ENCODE assay signal across 9 cellular contexts in the genomic region with DNA sequence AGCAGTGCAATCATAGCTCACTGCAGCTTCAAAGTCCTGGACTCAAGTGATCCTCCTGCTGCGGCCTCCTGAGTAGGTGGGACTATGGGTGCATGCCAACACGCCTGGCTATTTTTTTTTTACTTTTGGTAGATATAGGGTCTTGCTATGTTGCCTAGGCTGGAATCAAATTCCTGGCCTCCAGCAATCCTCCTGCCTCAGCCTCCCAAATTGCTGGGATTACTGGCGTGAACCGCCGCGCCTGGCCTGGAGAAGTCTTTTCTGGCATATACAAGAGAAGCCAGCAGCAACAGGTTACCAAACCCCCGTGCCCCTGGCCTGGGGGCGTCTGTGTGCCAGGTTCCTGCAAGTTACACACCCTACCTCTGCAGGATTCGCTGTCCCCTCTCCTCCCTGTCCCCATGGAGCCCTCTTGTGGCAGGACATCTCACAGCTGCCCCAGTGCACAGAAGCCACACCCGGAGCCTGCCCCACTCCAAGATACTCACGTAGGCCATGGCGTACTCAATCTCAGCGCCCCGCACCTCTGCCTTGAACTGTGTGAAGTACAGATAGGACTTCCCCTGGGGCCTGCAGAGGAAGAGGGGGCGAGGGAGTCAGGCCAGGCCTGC. TPM values are rescaled to one million over a fixed set of nuclear protein-coding genes. Genes with fewer than 3 reads are reported as not detected.
A peak's percentile ranks its signal among the peaks of the same experiment; 100 is the strongest.
DNase-seq lines count a peak whose midpoint lies in the region; ATAC-seq and TF ChIP-seq lines count a peak whose summit lies in the region.
"Had no signal": no experiment of that assay in that cellular context is flagged by ENCODE, and none has a peak within 500 bp of the region (broad histone marks: within the 10 kb centered on the region; RNA-seq: fewer than 3 reads in every experiment).

No MANE protein-coding gene starts in this region.

- peak; percentile 24 for DNase-seq in EH (ENCODE audit: low read depth)
- DNase-seq in Karpas-422 = peak; percentile 71
- DNase-seq in activated CD8-positive, alpha-beta T cell treated with anti-CD3 and anti-CD28 coated beads for 36 hours = peak; percentile 35
- peak; percentile 52 to 70 for DNase-seq in lung microvascular endothelial cell (ENCODE audit: low read depth in 2 of 2)
- DNase-seq in anterior cingulate cortex (lab: John Stamatoyannopoulos, UW) = no peak
- DNase-seq in cortex of kidney (lab: John Stamatoyannopoulos, UW) = no peak

- intact Hi-C loops in activated CD8-positive, alpha-beta T cell treated with anti-CD3 and anti-CD28 coated beads for 36 hours (cut with micrococcal nuclease) = no loop called here

- no peak overlapping the region for H3K4me2 ChIP-seq in Karpas-422 (ENCODE audit: low read depth, low read length, poor library complexity, severe bottlenecking)

- H3K9me3 Mint-ChIP-seq in activated CD8-positive, alpha-beta T cell treated with anti-CD3 and anti-CD28 coated beads for 36 hours = no peaks in the 10 kb centered on the region

- no peaks in the 10 kb centered on the region for H3K27me3 ChIP-seq in Karpas-422 (ENCODE audit: low read length)

- H3K27me3 Mint-ChIP-seq in activated CD8-positive, alpha-beta T cell treated with anti-CD3 and anti-CD28 coated beads for 36 hours = no peaks in the 10 kb centered on the region

- POLR2A ChIA-PET in activated CD8-positive, alpha-beta T cell treated with anti-CD3 and anti-CD28 coated beads for 36 hours (lab: Charles Lee) = interaction anchor here (0.7 to 1.0 kb wide), 2 partner anchors 8 to 426 kb away, joined by 3 read pairs; no protein-coding TSS in a partner anchor

- peaks cover 19% of the 10 kb centered on the region for H3K36me3 Mint-ChIP-seq in activated CD8-positive, alpha-beta T cell treated with anti-CD3 and anti-CD28 coated beads for 36 hours (ENCODE audit: low read depth)

- peak; percentile 59 for ATAC-seq in activated CD8-positive, alpha-beta T cell treated with anti-CD3 and anti-CD28 coated beads for 36 hours
- ATAC-seq in GM19023 (IDR thresholded peaks at IDR 0.05; ENCODE audit: unreplicated experiment) (no peak), HG03457 (IDR thresholded peaks at IDR 0.05; ENCODE audit: unreplicated experiment) (no peak)

- H3K9me2 ChIP-seq in Karpas-422 (replicated peaks; ENCODE audit: insufficient read depth, low read length) = no peaks in the 10 kb centered on the region

- CTCF ChIA-PET in activated CD8-positive, alpha-beta T cell treated with anti-CD3 and anti-CD28 coated beads for 36 hours (lab: Charles Lee) = interaction anchor here (0.6 to 2.4 kb wide), 3 partner anchors 24 to 314 kb away, joined by 3 to 6 read pairs (median 3); no protein-coding TSS in a partner anchor

- peaks cover 2% of the 10 kb centered on the region for H3K4me1 Mint-ChIP-seq in activated CD8-positive, alpha-beta T cell treated with anti-CD3 and anti-CD28 coated beads for 36 hours (ENCODE audit: low read depth)

- no peak overlapping the region for H3K27ac ChIP-seq in Karpas-422 (ENCODE audit: low read length)
- H3K27ac ChIP-seq: SK-N-MC had no signal

- H2AFZ ChIP-seq in Karpas-422 (ENCODE audit: low read length) = no peak overlapping the region

- H3K9me3 ChIP-seq in Karpas-422 (ENCODE audit: low read length) = no peaks in the 10 kb centered on the region

- peaks cover 6% of the 10 kb centered on the region; the same call in 1 of the 2 replicates for H3K36me3 ChIP-seq in Karpas-422 (ENCODE audit: insufficient read depth, low read length)

- H3K4me3 ChIP-seq in Karpas-422 (ENCODE audit: low read length) = no peak overlapping the region
- H3K4me3 ChIP-seq: SK-N-MC had no signal

- no peak for TF ChIP-seq CTCF in activated CD8-positive, alpha-beta T cell treated with anti-CD3 and anti-CD28 coated beads for 36 hours (IDR thresholded peaks at IDR 0.05)

- H3K9ac ChIP-seq in Karpas-422 (ENCODE audit: low read length) = no peak overlapping the region

- H3K4me3 Mint-ChIP-seq in activated CD8-positive, alpha-beta T cell treated with anti-CD3 and anti-CD28 coated beads for 36 hours = no peak overlapping the region

- no peaks in the 10 kb centered on the region for H3K79me2 ChIP-seq in Karpas-422 (ENCODE audit: low read length)

- H4K20me1 ChIP-seq in Karpas-422 (ENCODE audit: insufficient read depth, low read depth, low read length) = no peaks in the 10 kb centered on the region

- H3K27ac Mint-ChIP-seq in activated CD8-positive, alpha-beta T cell treated with anti-CD3 and anti-CD28 coated beads for 36 hours = no peak overlapping the region

- H3K4me1 ChIP-seq in Karpas-422 (ENCODE audit: low read length) = no peaks in the 10 kb centered on the region

RNA-seq across cellular contexts. Expression of a gene that starts 9.9 kb away (rescaled TPM):
- 30.8 and 63.4 TPM in 2 replicates for total RNA-seq in Karpas-422 (2014; rRNA removed; shearing (Covaris generic); ENCODE audit: low replicate concordance)
- 10 to 100 TPM; 58.3 to 62.1 TPM for total RNA-seq in activated CD8-positive, alpha-beta T cell treated with anti-CD3 and anti-CD28 coated beads for 36 hours
- total RNA-seq in lung microvascular endothelial cell = 138 and 149 TPM in 2 replicates

RNA-seq across cellular contexts. Expression of a gene that starts 21.0 kb away (rescaled TPM):
- total RNA-seq in Karpas-422 (2014; rRNA removed; shearing (Covaris generic); ENCODE audit: low replicate concordance) = 1.8 and 9.0 TPM in 2 replicates
- total RNA-seq in activated CD8-positive, alpha-beta T cell treated with anti-CD3 and anti-CD28 coated beads for 36 hours = 10 to 100 TPM; 13.5 to 13.7 TPM
- total RNA-seq in lung microvascular endothelial cell = 53.2 and 69.4 TPM in 2 replicates

Comparison
In these comparisons a context has a peak if more than half of its experiments do, and no peak if none do; other contexts are left out.
1. DNase-seq: peak in EH (single experiment), Karpas-422 (single experiment), activated CD8-positive, alpha-beta T cell treated with anti-CD3 and anti-CD28 coated beads for 36 hours (single experiment) and lung microvascular endothelial cell (2 of 2); none in anterior cingulate cortex (0 of 58) and cortex of kidney (single experiment).